25 cellular contexts compared by ENCODE assay signal in genomic region chr19:16908759-16909158, GRCh38. TPM values are rescaled to one million over a fixed set of nuclear protein-coding genes. Genes with fewer than 3 reads are reported as not detected.
DNase-seq lines count a peak whose midpoint lies in the region; ATAC-seq, FAIRE-seq and TF ChIP-seq lines count a peak whose summit lies in the region.
"Had no signal": no experiment of that assay in that cellular context is flagged by ENCODE, and none has a peak within 500 bp of the region (broad histone marks: within the 10 kb centered on the region; RNA-seq: fewer than 3 reads in every experiment).

No MANE protein-coding gene starts in this region.

- H3K36me3 Mint-ChIP-seq in stimulated activated naive B cell treated with anti-CD40 and anti-IgM and Interleukin-4, amounts not matched to agents 10 μg/mL and 1 μg/mL and 100 μg/mL, for 72 hours = peaks cover 5 to 8% of the 10 kb centered on the region in 2 donors
- H3K36me3 Mint-ChIP-seq: CD14-positive monocyte had no signal

- no peak overlapping the region for H4K12ac ChIP-seq in trophoblast cell (ENCODE audit: low read depth, low read length)

- H4K8ac ChIP-seq in neuronal stem cell (ENCODE audit: low read depth, low read length) (no peak overlapping the region), trophoblast cell (ENCODE audit: low read depth, low read length) (no peak overlapping the region)

- no peak overlapping the region for H4K91ac ChIP-seq in neuronal stem cell (ENCODE audit: low read depth, low read length, poor library complexity)
- H4K91ac ChIP-seq in trophoblast cell (ENCODE audit: low read depth, low read length) = no peak overlapping the region

- ATAC-seq in lower lobe of right lung (no peak), GM21526 (IDR thresholded peaks at IDR 0.05; ENCODE audit: low FRiP score, unreplicated experiment) (no peak)
- no peak for ATAC-seq in stimulated activated naive B cell treated with anti-CD40 and anti-IgM and Interleukin-4, amounts not matched to agents 10 μg/mL and 1 μg/mL and 100 μg/mL, for 72 hours (replicated peaks)

- TF ChIP-seq CTCF in kidney (IDR thresholded peaks at IDR 0.05; ENCODE audit: borderline replicate concordance, extremely low read depth, insufficient read depth) (no peak), lower lobe of right lung (IDR thresholded peaks at IDR 0.05) (no peak), tibial artery (IDR thresholded peaks at IDR 0.05) (no peak)

- peak; percentile 66 for DNase-seq in kidney
- no peak for DNase-seq in neuronal stem cell (ENCODE audit: low spot score)
- DNase-seq in trophoblast cell = no peak
- DNase-seq in lower lobe of right lung = no peak
- no peak for DNase-seq in stimulated activated naive B cell treated with anti-CD40 and anti-IgM and Interleukin-4, amounts not matched to agents 10 μg/mL and 1 μg/mL and 100 μg/mL, for 72 hours
- DNase-seq in tibial artery = no peak
- DNase-seq: 8988T; ACHN; BE2C; C1 segment of cervical spinal cord; CD4-positive, alpha-beta memory T cell; CD4-positive, CD25-positive, alpha-beta regulatory T cell; COR-L47; DMS79 treated with DMSO at 0.1 percent for 48 hours; GF-D8 had no signal

- no peaks in the 10 kb centered on the region for H3K27me3 Mint-ChIP-seq in stimulated activated naive B cell treated with anti-CD40 and anti-IgM and Interleukin-4, amounts not matched to agents 10 μg/mL and 1 μg/mL and 100 μg/mL, for 72 hours
- H3K27me3 Mint-ChIP-seq: CD4-positive, alpha-beta memory T cell had no signal

- H3K23ac ChIP-seq in neuronal stem cell (ENCODE audit: low read depth, low read length, poor library complexity) = no peak overlapping the region
- H3K23ac ChIP-seq in trophoblast cell (ENCODE audit: low read length) = peak overlapping the region; percentile 47

- no peak overlapping the region for H3K27ac Mint-ChIP-seq in stimulated activated naive B cell treated with anti-CD40 and anti-IgM and Interleukin-4, amounts not matched to agents 10 μg/mL and 1 μg/mL and 100 μg/mL, for 72 hours
- H3K27ac Mint-ChIP-seq: CD4-positive, alpha-beta memory T cell; CD4-positive, CD25-positive, alpha-beta regulatory T cell; CD8-positive, alpha-beta memory T cell had no signal

- H3K36me3 ChIP-seq in kidney (ENCODE audit: control insufficient read depth in 1 of 2, insufficient read depth in 2 of 2, low read length in 2 of 2) (no peaks in the 10 kb centered on the region), neuronal stem cell (replicated peaks in 1 of 2; ENCODE audit: control insufficient read depth in 2 of 2, insufficient read depth in 2 of 2, low read length in 2 of 2) (peaks cover 0 to 18% of the 10 kb centered on the region in 2 donors), trophoblast cell (ENCODE audit: control insufficient read depth in 1 of 2, insufficient read depth in 2 of 2, low read length in 2 of 2) (no peaks in the 10 kb centered on the region), lower lobe of right lung (no peaks in the 10 kb centered on the region), tibial artery (peaks cover 0 to 3% (median 0%) of the 10 kb centered on the region in 3 donors)
- H3K36me3 ChIP-seq: BE2C had no signal

- H3K4me3 ChIP-seq in kidney (ENCODE audit: low read length in 2 of 2) (no peak overlapping the region), neuronal stem cell (ENCODE audit: low read length in 2 of 2) (peak overlapping the region in 1 of 2 donors; percentile 48), trophoblast cell (ENCODE audit: low read depth, low read length) (no peak overlapping the region), lower lobe of right lung (no peak overlapping the region), tibial artery (no peak overlapping the region)
- H3K4me3 ChIP-seq: BLaER1 had no signal

- H3K4me3 Mint-ChIP-seq in stimulated activated naive B cell treated with anti-CD40 and anti-IgM and Interleukin-4, amounts not matched to agents 10 μg/mL and 1 μg/mL and 100 μg/mL, for 72 hours = no peak overlapping the region
- H3K4me3 Mint-ChIP-seq: CD14-positive monocyte; CD4-positive, alpha-beta memory T cell; CD4-positive, CD25-positive, alpha-beta regulatory T cell; CD8-positive, alpha-beta memory T cell had no signal

- H3K9ac ChIP-seq in kidney (ENCODE audit: low read length in 2 of 2) (no peak overlapping the region), neuronal stem cell (ENCODE audit: low read depth, low read length, poor library complexity) (no peak overlapping the region), trophoblast cell (ENCODE audit: low read length) (no peak overlapping the region)
- H3K9ac ChIP-seq: BLaER1 had no signal

- H3K4me1 ChIP-seq in kidney (ENCODE audit: control insufficient read depth in 1 of 2, insufficient read depth in 1 of 2, low read depth in 1 of 2, low read length in 2 of 2) (no peaks in the 10 kb centered on the region), neuronal stem cell (ENCODE audit: control insufficient read depth in 2 of 2, insufficient read depth in 1 of 2, low read depth in 1 of 2, low read length in 2 of 2) (no peaks in the 10 kb centered on the region), trophoblast cell (ENCODE audit: control insufficient read depth in 1 of 2, insufficient read depth in 2 of 2, low read length in 2 of 2) (no peaks in the 10 kb centered on the region), lower lobe of right lung (no peaks in the 10 kb centered on the region), tibial artery (no peaks in the 10 kb centered on the region)
- H3K4me1 ChIP-seq: BE2C had no signal

- peak overlapping the region; percentile 66 for H2BK5ac ChIP-seq in neuronal stem cell (ENCODE audit: low read length)
- no peak overlapping the region for H2BK5ac ChIP-seq in trophoblast cell (ENCODE audit: low read depth, low read length, poor library complexity)

- no peaks in the 10 kb centered on the region for H3K4me1 Mint-ChIP-seq in stimulated activated naive B cell treated with anti-CD40 and anti-IgM and Interleukin-4, amounts not matched to agents 10 μg/mL and 1 μg/mL and 100 μg/mL, for 72 hours
- H3K4me1 Mint-ChIP-seq: CD4-positive, alpha-beta memory T cell; CD4-positive, CD25-positive, alpha-beta regulatory T cell; CD8-positive, alpha-beta memory T cell had no signal

- no peak overlapping the region for H3K18ac ChIP-seq in neuronal stem cell (ENCODE audit: low read length)
- no peak overlapping the region for H3K18ac ChIP-seq in trophoblast cell (ENCODE audit: low read length)

- WGBS in neuronal stem cell (ENCODE audit: extremely low coverage in 2 of 2, insufficient read length in 2 of 2, insufficient replicate concordance in 1 of 2), 2 donors = no CpG with 5 or more reads among the region's 12 CpGs
- no CpG with 5 or more reads among the region's 12 CpGs for WGBS in trophoblast cell (ENCODE audit: extremely low coverage, insufficient coverage, insufficient read length)

- H2AK5ac ChIP-seq in neuronal stem cell (ENCODE audit: low read depth, low read length) (no peak overlapping the region), trophoblast cell (ENCODE audit: low read length) (no peak overlapping the region)

- H2BK120ac ChIP-seq in neuronal stem cell (ENCODE audit: low read depth, low read length) (no peak overlapping the region), trophoblast cell (ENCODE audit: insufficient read depth, low read length, poor library complexity) (no peak overlapping the region)

- no peaks in the 10 kb centered on the region for H3K79me2 ChIP-seq in trophoblast cell (ENCODE audit: control insufficient read depth, insufficient read depth, low read length, poor library complexity)

- H3K27ac ChIP-seq in kidney (ENCODE audit: low read depth in 2 of 2, low read length in 2 of 2) = no peak overlapping the region
- no peak overlapping the region for H3K27ac ChIP-seq in neuronal stem cell (replicated peaks; ENCODE audit: low read length)
- no peak overlapping the region for H3K27ac ChIP-seq in trophoblast cell (ENCODE audit: low read depth, low read length)
- no peak overlapping the region for H3K27ac ChIP-seq in lower lobe of right lung
- no peak overlapping the region for H3K27ac ChIP-seq in tibial artery
- H3K27ac ChIP-seq: BLaER1 had no signal

- H3K4ac ChIP-seq in neuronal stem cell (ENCODE audit: low read length) (no peak overlapping the region), trophoblast cell (ENCODE audit: low read depth, low read length) (no peak overlapping the region)

- H3K9me3 ChIP-seq in kidney (ENCODE audit: control insufficient read depth in 1 of 2, low read length in 2 of 2) (peaks cover 4 to 15% of the 10 kb centered on the region in 2 donors), neuronal stem cell (replicated peaks in 1 of 2; ENCODE audit: control insufficient read depth in 2 of 2, insufficient read depth in 1 of 2, low read depth in 1 of 2, low read length in 2 of 2) (peaks cover 22 to 24% of the 10 kb centered on the region in 2 donors), trophoblast cell (ENCODE audit: insufficient read depth, low read depth, low read length) (peaks cover 15% of the 10 kb centered on the region), lower lobe of right lung (peaks cover 11% of the 10 kb centered on the region), tibial artery (peaks cover 7 to 23% (median 22%) of the 10 kb centered on the region in 3 donors)
- H3K9me3 ChIP-seq: BE2C had no signal

- peaks cover 17 to 20% of the 10 kb centered on the region in 2 donors for H3K9me3 Mint-ChIP-seq in stimulated activated naive B cell treated with anti-CD40 and anti-IgM and Interleukin-4, amounts not matched to agents 10 μg/mL and 1 μg/mL and 100 μg/mL, for 72 hours

- H2BK12ac ChIP-seq in neuronal stem cell (ENCODE audit: low read length) (no peak overlapping the region), trophoblast cell (ENCODE audit: low read length) (no peak overlapping the region)

- no peak overlapping the region for H2BK15ac ChIP-seq in neuronal stem cell (ENCODE audit: low read length)

- H3K4me2 ChIP-seq in neuronal stem cell (ENCODE audit: insufficient read depth, low read length, poor library complexity, severe bottlenecking) (no peak overlapping the region), trophoblast cell (ENCODE audit: low read length) (no peak overlapping the region)
- H3K4me2 ChIP-seq: BLaER1 had no signal

- intact Hi-C loops in kidney (cut with DNase I) = no loop called here
- intact Hi-C loops in lower lobe of right lung (cut with DNase I) = no loop called here
- intact Hi-C loops in tibial artery (cut with DNase I; ENCODE audit: low total_unique reads) = no loop called here

- no peaks in the 10 kb centered on the region for H3K79me1 ChIP-seq in neuronal stem cell (ENCODE audit: low read depth, low read length)
- no peaks in the 10 kb centered on the region for H3K79me1 ChIP-seq in trophoblast cell (ENCODE audit: low read length)

- H3K14ac ChIP-seq in neuronal stem cell (ENCODE audit: low read length) (peak overlapping the region; percentile 38), trophoblast cell (ENCODE audit: low read length) (no peak overlapping the region)

- H2AFZ ChIP-seq in neuronal stem cell (ENCODE audit: low read length) (no peak overlapping the region), trophoblast cell (ENCODE audit: insufficient read depth, low read length, poor library complexity) (no peak overlapping the region)

- H3K27me3 ChIP-seq in neuronal stem cell (ENCODE audit: control insufficient read depth in 3 of 3, insufficient read depth in 3 of 3, low read depth in 1 of 3, low read length in 3 of 3) (no peaks in the 10 kb centered on the region), trophoblast cell (ENCODE audit: insufficient read depth, low read length) (peaks cover 2% of the 10 kb centered on the region), lower lobe of right lung (ENCODE audit: low read depth) (no peaks in the 10 kb centered on the region), tibial artery (peaks cover 0 to 7% of the 10 kb centered on the region in 2 donors)
- H3K27me3 ChIP-seq: BE2C, BLaER1 had no signal

- no peak for FAIRE-seq in kidney (lab: Jason Lieb, UNC)
- FAIRE-seq: A204.1, D721Med, G401.6, GM12891 had no signal

RNA-seq across cellular contexts. Expression of gene F2RL3, which starts 20.0 kb away (rescaled TPM):
- total RNA-seq in kidney (3.2 TPM), lower lobe of right lung (22.5 TPM)
- 1.4 TPM for polyA plus RNA-seq in kidney (ENCODE audit: insufficient read depth, low read depth, low replicate concordance)
- polyA plus RNA-seq in neuronal stem cell (2013, experiment 1 of 2) = not detected
- polyA plus RNA-seq in neuronal stem cell (2013, experiment 2 of 2) = not detected
- polyA plus RNA-seq in trophoblast cell (2013) = 0.01 TPM in 1 of 2 replicates, not detected in the other
- total RNA-seq: A673; CD4-positive, alpha-beta memory T cell; CD8-positive, alpha-beta memory T cell had no signal
- polyA plus RNA-seq: AG04450; CD14-positive monocyte; CD4-positive, alpha-beta memory T cell; CD4-positive, CD25-positive, alpha-beta regulatory T cell; CD8-positive, alpha-beta memory T cell had no signal
